9 cellular contexts compared by ENCODE assay signal in genomic region chr19:13056052-13056660, GRCh38. TPM values are rescaled to one million over a fixed set of nuclear protein-coding genes. Genes with fewer than 3 reads are reported as not detected.
DNase-seq lines count a peak whose midpoint lies in the region; ATAC-seq and TF ChIP-seq lines count a peak whose summit lies in the region.
"Had no signal": no experiment of that assay in that cellular context is flagged by ENCODE, and none has a peak within 500 bp of the region (broad histone marks: within the 10 kb centered on the region; RNA-seq: fewer than 3 reads in every experiment).

No MANE protein-coding gene starts in this region.

- no peak for TF ChIP-seq CTCF in IMR-90 (conservative IDR thresholded peaks at IDR 0.05; ENCODE audit: low read depth, low read length)
- TF ChIP-seq CTCF in lower lobe of right lung (IDR thresholded peaks at IDR 0.05) = no peak

- H2AFZ ChIP-seq in IMR-90 (replicated peaks; ENCODE audit: low read length, poor library complexity) = peak overlapping the region; percentile 80

- H3K9me3 Mint-ChIP-seq in activated CD4-positive, alpha-beta T cell treated with anti-CD3 and anti-CD28 coated beads, Interleukin-2, amount 10 ng/mL, durations not matched to agents 7 days and 5 days = no peaks in the 10 kb centered on the region

- BruUV-seq in IMR-90 (replicated peaks; lab: Mats Ljungman, UMichigan) = no TSS peak

- H3K4me2 ChIP-seq in IMR-90 (ENCODE audit: low read depth, low read length) = peak overlapping the region; percentile 75

- H3K27ac Mint-ChIP-seq in activated CD4-positive, alpha-beta T cell treated with anti-CD3 and anti-CD28 coated beads, Interleukin-2, amount 10 ng/mL, durations not matched to agents 7 days and 5 days = no peak overlapping the region

- peak; percentile 2 for ATAC-seq in IMR-90 (ENCODE audit: low read depth)
- ATAC-seq in lower lobe of right lung = peak; percentile 77 to 79
- no peak for ATAC-seq in GM19467 (IDR thresholded peaks at IDR 0.05; ENCODE audit: unreplicated experiment)
- ATAC-seq in HG03159 (IDR thresholded peaks at IDR 0.05; ENCODE audit: unreplicated experiment) = no peak

- peaks cover 12% of the 10 kb centered on the region for H3K4me1 Mint-ChIP-seq in activated CD4-positive, alpha-beta T cell treated with anti-CD3 and anti-CD28 coated beads, Interleukin-2, amount 10 ng/mL, durations not matched to agents 7 days and 5 days

- in situ Hi-C loops in IMR-90 (cut with MboI; ENCODE audit: low sequenced_read_pairs) = no loop called here

- no peak for TF ChIP-seq POLR2A in IMR-90 (IDR thresholded peaks at IDR 0.05; ENCODE audit: low read depth, low read length)

- H3K4ac ChIP-seq in IMR-90 (ENCODE audit: low read depth, low read length) = peak overlapping the region; percentile 100

- peak overlapping the region; percentile 98; the same call in 2 of the 3 replicates for H2BK15ac ChIP-seq in IMR-90 (ENCODE audit: low read depth, low read length)

- H2AK5ac ChIP-seq in IMR-90 (ENCODE audit: low read depth, low read length) = peak overlapping the region; percentile 100

- peak overlapping the region; percentile 96 for H3K18ac ChIP-seq in IMR-90 (ENCODE audit: low read depth, low read length)

- H3K4me3 Mint-ChIP-seq in activated CD4-positive, alpha-beta T cell treated with anti-CD3 and anti-CD28 coated beads, Interleukin-2, amount 10 ng/mL, durations not matched to agents 7 days and 5 days = no peak overlapping the region

- H2BK20ac ChIP-seq in IMR-90 (ENCODE audit: low read depth, low read length) = peak overlapping the region; percentile 92

- peak overlapping the region; percentile 92 for H3K9ac ChIP-seq in IMR-90 (ENCODE audit: low read depth, low read length)

- peaks cover 35% of the 10 kb centered on the region for H3K9me1 ChIP-seq in IMR-90 (ENCODE audit: insufficient read depth, low read length)

- H3K36me3 ChIP-seq in IMR-90 (ENCODE audit: control insufficient read depth, insufficient read depth, low read length) = peaks cover 7% of the 10 kb centered on the region; the same call in 1 of the 2 replicates
- H3K36me3 ChIP-seq in lower lobe of right lung = no peaks in the 10 kb centered on the region
- no peaks in the 10 kb centered on the region for H3K36me3 ChIP-seq in urinary bladder (ENCODE audit: insufficient read depth)
- H3K36me3 ChIP-seq: cardiac muscle cell had no signal

- no peak for TF ChIP-seq RAD21 in IMR-90 (IDR thresholded peaks at IDR 0.05; ENCODE audit: low read length)

- peak overlapping the region; percentile 99 for H3K23ac ChIP-seq in IMR-90 (ENCODE audit: low read depth, low read length)

- peak overlapping the region; percentile 99 to 100 for H4K8ac ChIP-seq in IMR-90 (ENCODE audit: low read depth in 2 of 2, low read length in 2 of 2)

- peaks cover 10% of the 10 kb centered on the region for H3K27me3 Mint-ChIP-seq in activated CD4-positive, alpha-beta T cell treated with anti-CD3 and anti-CD28 coated beads, Interleukin-2, amount 10 ng/mL, durations not matched to agents 7 days and 5 days

- H3K79me1 ChIP-seq in IMR-90 (ENCODE audit: low read depth in 1 of 2, low read length in 2 of 2) = peaks cover 45 to 89% of the 10 kb centered on the region in 2 experiments

- H3K36me3 Mint-ChIP-seq in activated CD4-positive, alpha-beta T cell treated with anti-CD3 and anti-CD28 coated beads, Interleukin-2, amount 10 ng/mL, durations not matched to agents 7 days and 5 days (ENCODE audit: low read depth) = no peaks in the 10 kb centered on the region

- peaks cover 77% of the 10 kb centered on the region for H3K4me1 ChIP-seq in IMR-90 (ENCODE audit: control insufficient read depth, insufficient read depth, low read length)
- peaks cover 99% of the 10 kb centered on the region for H3K4me1 ChIP-seq in lower lobe of right lung
- peaks cover under 1% of the 10 kb centered on the region for H3K4me1 ChIP-seq in urinary bladder (ENCODE audit: insufficient read depth)

- H2BK5ac ChIP-seq in IMR-90 (ENCODE audit: low read depth, low read length, poor library complexity, severe bottlenecking) = peak overlapping the region; percentile 100

- intact Hi-C loops in IMR-90 (cut with micrococcal nuclease) (no loop called here), lower lobe of right lung (cut with DNase I) (no loop called here)

- no CpG with 5 or more reads among the region's 17 CpGs for WGBS in IMR-90 (ENCODE audit: extremely low coverage in 2 of 2, insufficient read length in 1 of 2), 2 experiments
- 27% methylated on average over 17 of the region's 17 CpGs for WGBS in urinary bladder

- no peaks in the 10 kb centered on the region for H3K9me3 ChIP-seq in IMR-90 (ENCODE audit: control insufficient read depth, insufficient read depth, low read length)
- no peaks in the 10 kb centered on the region for H3K9me3 ChIP-seq in lower lobe of right lung

- peak overlapping the region; percentile 96 for H4K5ac ChIP-seq in IMR-90 (ENCODE audit: low read depth, low read length)

- dilution Hi-C loops in IMR-90 (cut with HindIII; ENCODE audit: low sequenced_read_pairs, unreplicated experiment) = no loop called here

- H3K56ac ChIP-seq in IMR-90 (ENCODE audit: extremely low read depth, insufficient read depth, low read length) = peak overlapping the region; percentile 96

- H2AK9ac ChIP-seq in IMR-90 (replicated peaks; ENCODE audit: low read depth, low read length, poor library complexity) = peak overlapping the region; percentile 100

- POLR2A ChIA-PET in IMR-90 (lab: Charles Lee; ENCODE audit: unreplicated experiment) = interaction anchor here (0.5 kb wide), 1 partner anchor 614 kb away, joined by 3 read pairs; no protein-coding TSS in a partner anchor
- POLR2A ChIA-PET in activated CD4-positive, alpha-beta T cell treated with anti-CD3 and anti-CD28 coated beads, Interleukin-2, amount 10 ng/mL, durations not matched to agents 7 days and 5 days (lab: Charles Lee) = no interaction called here

- H3K27me3 ChIP-seq in IMR-90 (ENCODE audit: control insufficient read depth, insufficient read depth, low read length) = no peaks in the 10 kb centered on the region
- H3K27me3 ChIP-seq in lower lobe of right lung (ENCODE audit: low read depth) = no peaks in the 10 kb centered on the region

- peak overlapping the region; percentile 100 for H4K91ac ChIP-seq in IMR-90 (ENCODE audit: insufficient read depth, low read depth, low read length)

- H4K20me1 ChIP-seq in IMR-90 (ENCODE audit: insufficient read depth, low read length) = peaks cover 5% of the 10 kb centered on the region; the same call in 1 of the 2 replicates

- peak overlapping the region; percentile 100 for H3K14ac ChIP-seq in IMR-90 (replicated peaks; ENCODE audit: low read depth, low read length)

- H2BK120ac ChIP-seq in IMR-90 (ENCODE audit: low read depth, low read length) = peak overlapping the region; percentile 100

- H3K27ac ChIP-seq in IMR-90 (ENCODE audit: insufficient read depth, low read length) = peak overlapping the region; percentile 100
- peak overlapping the region; percentile 92 for H3K27ac ChIP-seq in cingulate gyrus (ENCODE audit: low read depth, low read length)
- H3K27ac ChIP-seq in lower lobe of right lung = peak overlapping the region; percentile 92
- H3K27ac ChIP-seq in urinary bladder (ENCODE audit: low read depth) = peak overlapping the region; percentile 88
- H3K27ac ChIP-seq: cardiac muscle cell had no signal

- DNase-seq in IMR-90 (peak; percentile 71), lower lobe of right lung (peak; percentile 92)
- DNase-seq in activated CD4-positive, alpha-beta T cell treated with anti-CD3 and anti-CD28 coated beads, Interleukin-2, amount 10 ng/mL, durations not matched to agents 7 days and 5 days = no peak
- DNase-seq: NCI-H774 had no signal

- CTCF ChIA-PET in IMR-90 (lab: Yijun Ruan, JAX) = interaction anchor here (2.7 kb wide), 1 partner anchor 91 kb away, joined by 7 read pairs; no protein-coding TSS in a partner anchor
- CTCF ChIA-PET in activated CD4-positive, alpha-beta T cell treated with anti-CD3 and anti-CD28 coated beads, Interleukin-2, amount 10 ng/mL, durations not matched to agents 7 days and 5 days (lab: Charles Lee) = interaction anchor here (1.0 to 1.7 kb wide), 3 partner anchors 14 to 165 kb away, joined by 3 to 4 read pairs (median 3); partner anchors contain the start of gene GCDH

- H3K4me3 ChIP-seq in IMR-90 (ENCODE audit: insufficient read depth, low read depth, low read length) (no peak overlapping the region), lower lobe of right lung (peak overlapping the region; percentile 11), urinary bladder (ENCODE audit: low read depth, low read length) (no peak overlapping the region)
- H3K4me3 ChIP-seq: cardiac muscle cell had no signal

TF ChIP-seq in IMR-90, 13 proteins besides CTCF, POLR2A, EP300 and RAD21 (continues in another document):
- TF ChIP-seq CEBPB (IDR thresholded peaks at IDR 0.05; ENCODE audit: low read depth, low read length) = no peak
- TF ChIP-seq BHLHE40 (IDR thresholded peaks at IDR 0.05; ENCODE audit: low read depth, low read length) = peak; percentile 28; the same call in 1 of the 2 replicates
- TF ChIP-seq CHD1 (IDR thresholded peaks at IDR 0.05; ENCODE audit: low read depth, low read length) = no peak
- peak; percentile 49; the same call in 1 of the 2 replicates for TF ChIP-seq MAZ (IDR thresholded peaks at IDR 0.05; ENCODE audit: borderline replicate concordance, low read depth, low read length)
- TF ChIP-seq SMC3 (IDR thresholded peaks at IDR 0.05; ENCODE audit: low read depth, low read length) = no peak
- TF ChIP-seq ELK1 (IDR thresholded peaks at IDR 0.05; ENCODE audit: borderline replicate concordance, low read depth, low read length) = no peak
- TF ChIP-seq MXI1 (IDR thresholded peaks at IDR 0.05; ENCODE audit: borderline replicate concordance, low read depth, low read length) = no peak
- no peak for TF ChIP-seq RFX5 (IDR thresholded peaks at IDR 0.05; ENCODE audit: low read depth, low read length)

RNA-seq across cellular contexts. Expression of gene LYL1, which starts 46.5 kb away (rescaled TPM):
- 0.28 and 0.36 TPM in 2 replicates for total RNA-seq in IMR-90 (2012; rRNA removed)
- polyA plus RNA-seq in IMR-90 (2012; rRNA removed) = 0.39 and 0.63 TPM in 2 replicates
- polyA plus RNA-seq in IMR-90 (2012; cell fraction: cytosol; rRNA removed) = 0.17 and 0.64 TPM in 2 replicates
- 0.56 and 1.4 TPM in 2 replicates for polyA plus RNA-seq in IMR-90 (2012; cell fraction: nucleus; rRNA removed; ENCODE audit: low replicate concordance)
- total RNA-seq in lower lobe of right lung = 27.2 TPM
- total RNA-seq in urinary bladder = 4.8 TPM
- polyA plus RNA-seq in urinary bladder = 15.7 TPM
- 1 to 10 TPM; 2.3 to 2.5 TPM for total RNA-seq in activated CD4-positive, alpha-beta T cell treated with anti-CD3 and anti-CD28 coated beads, Interleukin-2, amount 10 ng/mL, durations not matched to agents 7 days and 5 days

Comparison
In these comparisons a context has a peak if more than half of its experiments do, and no peak if none do; other contexts are left out.
1. ATAC-seq: peak in IMR-90 (single experiment) and lower lobe of right lung (2 of 2); none in GM19467 (single experiment) and HG03159 (single experiment).
2. Peak in every context shown above with its lines, with median percentiles within 50 percentile points of each other: H3K27ac ChIP-seq.